11 cellular contexts compared by ENCODE assay signal in genomic region chr21:25428537-25428936, GRCh38.
DNase-seq lines count a peak whose midpoint lies in the region; ATAC-seq and TF ChIP-seq lines count a peak whose summit lies in the region.
"Had no signal": no experiment of that assay in that cellular context is flagged by ENCODE, and none has a peak within 500 bp of the region (broad histone marks: within the 10 kb centered on the region; RNA-seq: fewer than 3 reads in every experiment).

No MANE protein-coding gene starts in this region.

- no peaks in the 10 kb centered on the region for H3K27me3 Mint-ChIP-seq in activated B cell treated with CpG ODN at 0.5 μM for 24 hours
- peaks cover 18% of the 10 kb centered on the region for H3K27me3 Mint-ChIP-seq in HFFc6 (ENCODE audit: insufficient read depth)

- no peaks in the 10 kb centered on the region for H3K9me3 Mint-ChIP-seq in activated B cell treated with CpG ODN at 0.5 μM for 24 hours
- no peaks in the 10 kb centered on the region for H3K9me3 Mint-ChIP-seq in HFFc6

- H3K27ac ChIP-seq in DND-41 (ENCODE audit: low read length) = no peak overlapping the region
- H3K27ac ChIP-seq: SJCRH30 had no signal

- CTCF ChIA-PET in activated B cell treated with CpG ODN at 0.5 μM for 24 hours (lab: Charles Lee) = interaction anchor here (1.4 kb wide), 1 partner anchor 134 kb away, joined by 5 read pairs; no protein-coding TSS in a partner anchor

- H3K9ac ChIP-seq in DND-41 (ENCODE audit: low read depth, low read length) = no peak overlapping the region

- H3K79me2 ChIP-seq in DND-41 (ENCODE audit: insufficient read depth, low read length) = no peaks in the 10 kb centered on the region

- H3K4me3 ChIP-seq in DND-41 (ENCODE audit: low read depth in 1 of 2, low read length in 2 of 2) (no peak overlapping the region), lower leg skin (ENCODE audit: low read depth, poor library complexity, severe bottlenecking) (no peak overlapping the region)
- H3K4me3 ChIP-seq: SJCRH30 had no signal

- H3K4me3 Mint-ChIP-seq in activated B cell treated with CpG ODN at 0.5 μM for 24 hours = peak overlapping the region; percentile 35
- no peak overlapping the region for H3K4me3 Mint-ChIP-seq in HFFc6

- H3K27ac Mint-ChIP-seq in activated B cell treated with CpG ODN at 0.5 μM for 24 hours (peak overlapping the region; percentile 65), HFFc6 (no peak overlapping the region)

- H2AFZ ChIP-seq in DND-41 (ENCODE audit: low read depth, low read length) = no peak overlapping the region

- H3K4me1 ChIP-seq in DND-41 (ENCODE audit: insufficient read depth, low read length) = peaks cover 4% of the 10 kb centered on the region; the same call in 1 of the 2 replicates
- H3K4me1 ChIP-seq: SJCRH30 had no signal

- H3K4me1 Mint-ChIP-seq in activated B cell treated with CpG ODN at 0.5 μM for 24 hours (peaks cover 53% of the 10 kb centered on the region), HFFc6 (ENCODE audit: low read depth) (peaks cover 11% of the 10 kb centered on the region)

- TF ChIP-seq POLR2A in lower leg skin (IDR thresholded peaks at IDR 0.05) = no peak

- intact Hi-C loops in activated B cell treated with CpG ODN at 0.5 μM for 24 hours (cut with micrococcal nuclease) (no loop called here), lower leg skin (cut with DNase I; ENCODE audit: low total_unique reads) (no loop called here)

- no peak for DNase-seq in DND-41
- DNase-seq in activated B cell treated with CpG ODN at 0.5 μM for 24 hours = no peak
- DNase-seq in HFFc6 = no peak
- no peak for DNase-seq in NCI-H187 (lab: John Stamatoyannopoulos, UW)
- DNase-seq in NCI-H1105 (lab: John Stamatoyannopoulos, UW) = no peak
- no peak for DNase-seq in lower leg skin (ENCODE audit: low spot score in 2 of 2)
- DNase-seq: left ventricle myocardium superior, NCI-H1092, SJCRH30 had no signal

- H4K20me1 ChIP-seq in DND-41 (ENCODE audit: insufficient read depth, low read length) = no peaks in the 10 kb centered on the region

- H3K36me3 ChIP-seq in DND-41 (ENCODE audit: insufficient read depth, low read length) = no peaks in the 10 kb centered on the region
- H3K36me3 ChIP-seq: SJCRH30 had no signal

- no peaks in the 10 kb centered on the region for H3K27me3 ChIP-seq in DND-41 (ENCODE audit: insufficient read depth, low read length, poor library complexity)
- H3K27me3 ChIP-seq: SJCRH30 had no signal

- ATAC-seq in DND-41 (ENCODE audit: insufficient read depth, low read depth) = peak; percentile 60
- ATAC-seq in GM19025 (IDR thresholded peaks at IDR 0.05; ENCODE audit: low read depth, unreplicated experiment) = peak; percentile 47
- ATAC-seq in HG02973 (IDR thresholded peaks at IDR 0.05; ENCODE audit: unreplicated experiment) = peak; percentile 58
- ATAC-seq in activated B cell treated with CpG ODN at 0.5 μM for 24 hours (ENCODE audit: low read depth) = peak; percentile 15
- ATAC-seq: left ventricle myocardium superior had no signal

- H3K36me3 Mint-ChIP-seq in activated B cell treated with CpG ODN at 0.5 μM for 24 hours (ENCODE audit: low read depth) = peaks cover 3% of the 10 kb centered on the region
- no peaks in the 10 kb centered on the region for H3K36me3 Mint-ChIP-seq in HFFc6 (ENCODE audit: low read depth)

- TF ChIP-seq CTCF in DND-41 (IDR thresholded peaks at IDR 0.05; ENCODE audit: borderline replicate concordance, extremely low read depth, low read length, poor library complexity, severe bottlenecking) = no peak
- TF ChIP-seq CTCF in activated B cell treated with CpG ODN at 0.5 μM for 24 hours (IDR thresholded peaks at IDR 0.05) = no peak
- TF ChIP-seq CTCF in HFFc6 (IDR thresholded peaks at IDR 0.05) = no peak
- TF ChIP-seq CTCF in lower leg skin (IDR thresholded peaks at IDR 0.05) = no peak

- H3K4me2 ChIP-seq in DND-41 (ENCODE audit: insufficient read depth, low read length) = no peak overlapping the region; the same call in 1 of the 2 replicates

- no peaks in the 10 kb centered on the region for H3K9me3 ChIP-seq in DND-41 (ENCODE audit: insufficient read depth, low read length, severe bottlenecking)
- H3K9me3 ChIP-seq: SJCRH30 had no signal

- POLR2A ChIA-PET in activated B cell treated with CpG ODN at 0.5 μM for 24 hours (lab: Charles Lee) = interaction anchor here (1.0 to 11.7 kb wide), 5 partner anchors 22 to 155 kb away, joined by 3 to 157 read pairs (median 4); no protein-coding TSS in a partner anchor
